In the genomic region with DNA sequence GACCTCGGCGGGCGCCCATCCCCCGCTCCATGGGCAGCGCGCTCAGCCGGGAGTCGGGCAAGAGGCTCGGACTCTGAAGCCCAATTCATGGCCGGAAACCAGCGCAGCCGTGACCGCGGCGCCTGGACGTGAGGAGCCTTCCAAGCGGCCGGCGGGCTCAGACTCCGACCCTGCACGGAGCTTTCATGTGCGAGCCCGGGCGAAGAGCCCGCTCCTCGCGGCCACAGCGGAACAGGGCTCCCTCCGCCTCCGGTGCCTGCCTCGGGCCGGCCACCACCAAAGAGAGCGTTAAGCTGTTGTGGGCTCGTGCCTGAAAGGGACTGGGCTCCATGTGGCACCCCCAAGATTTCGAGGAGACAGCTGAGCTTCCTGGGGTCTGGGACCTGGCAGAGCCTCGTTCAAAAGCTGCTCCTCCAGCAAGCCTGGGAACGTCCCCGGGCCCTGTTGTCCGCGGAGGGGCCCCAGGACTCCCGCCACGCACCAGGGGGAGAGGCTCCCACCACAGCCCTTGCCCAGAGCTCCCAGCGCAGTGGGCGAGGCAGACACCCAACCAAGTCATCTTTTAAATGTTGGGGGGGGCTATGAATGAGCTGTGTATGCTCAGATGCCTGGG, we compare ENCODE assay signal across 8 cellular contexts. TPM values are rescaled to one million over a fixed set of nuclear protein-coding genes. Genes with fewer than 3 reads are reported as not detected.
DNase-seq lines count a peak whose midpoint lies in the region; ATAC-seq and TF ChIP-seq lines count a peak whose summit lies in the region.

No MANE protein-coding gene starts in this region.

- H3K9me3 Mint-ChIP-seq in activated CD8-positive, alpha-beta T cell treated with anti-CD3 and anti-CD28 coated beads, Interleukin-2, amount 10 ng/mL, durations not matched to agents 7 days and 5 days (ENCODE audit: insufficient read depth) = no peaks in the 10 kb centered on the region

- peak overlapping the region; percentile 34 for H3K4me3 ChIP-seq in ectodermal cell (ENCODE audit: insufficient read depth, low read depth, low read length)
- no peak overlapping the region for H3K4me3 ChIP-seq in mucosa of descending colon

- H3K36me3 ChIP-seq in ectodermal cell (ENCODE audit: control insufficient read depth, insufficient read depth, low read length) (no peaks in the 10 kb centered on the region), mucosa of descending colon (ENCODE audit: low read depth) (no peaks in the 10 kb centered on the region)

- no peaks in the 10 kb centered on the region for H3K9me3 ChIP-seq in ectodermal cell (ENCODE audit: control insufficient read depth, low read length)
- no peaks in the 10 kb centered on the region for H3K9me3 ChIP-seq in mucosa of descending colon

- intact Hi-C loops in mucosa of descending colon (cut with DNase I, micrococcal nuclease) = no loop called here

- H3K4me1 Mint-ChIP-seq in activated CD8-positive, alpha-beta T cell treated with anti-CD3 and anti-CD28 coated beads, Interleukin-2, amount 10 ng/mL, durations not matched to agents 7 days and 5 days (ENCODE audit: low read depth) = peaks cover 8% of the 10 kb centered on the region

- peaks cover 90% of the 10 kb centered on the region for H3K27me3 ChIP-seq in ectodermal cell (ENCODE audit: control insufficient read depth, insufficient read depth, low read length, poor library complexity, severe bottlenecking)

- TF ChIP-seq CTCF in mucosa of descending colon (IDR thresholded peaks at IDR 0.05) = no peak

- CTCF ChIA-PET in activated CD8-positive, alpha-beta T cell treated with anti-CD3 and anti-CD28 coated beads, Interleukin-2, amount 10 ng/mL, durations not matched to agents 7 days and 5 days (lab: Charles Lee) = no interaction called here

- no peak overlapping the region for H3K27ac ChIP-seq in ectodermal cell (ENCODE audit: insufficient read depth, low read depth, low read length, poor library complexity, severe bottlenecking)

- H3K4me3 Mint-ChIP-seq in activated CD8-positive, alpha-beta T cell treated with anti-CD3 and anti-CD28 coated beads, Interleukin-2, amount 10 ng/mL, durations not matched to agents 7 days and 5 days = no peak overlapping the region

- H3K4me1 ChIP-seq in ectodermal cell (ENCODE audit: control insufficient read depth, insufficient read depth, low read length) (peaks cover 20% of the 10 kb centered on the region), mucosa of descending colon (ENCODE audit: low read depth) (peaks cover 17% of the 10 kb centered on the region)

- peak; percentile 71 for DNase-seq in Ammon's horn (ENCODE audit: low spot score)
- no peak for DNase-seq in mucosa of descending colon
- DNase-seq in HUDEP-2 (lab: John Stamatoyannopoulos, UW; ENCODE audit: unreplicated experiment in 76 of 76) = no peak
- no peak for DNase-seq in activated CD8-positive, alpha-beta T cell treated with anti-CD3 and anti-CD28 coated beads, Interleukin-2, amount 10 ng/mL, durations not matched to agents 7 days and 5 days

- ATAC-seq in HG02885 (IDR thresholded peaks at IDR 0.05; ENCODE audit: poor library complexity, unreplicated experiment) (peak; percentile 11), mucosa of descending colon (peak; percentile 17), HG03097 (IDR thresholded peaks at IDR 0.05; ENCODE audit: low FRiP score, unreplicated experiment) (no peak), GM21717 (IDR thresholded peaks at IDR 0.05; ENCODE audit: unreplicated experiment) (no peak)
- no peak for ATAC-seq in activated CD8-positive, alpha-beta T cell treated with anti-CD3 and anti-CD28 coated beads, Interleukin-2, amount 10 ng/mL, durations not matched to agents 7 days and 5 days

- 11 to 12% methylated on average over 44 of the region's 44 CpGs for WGBS in ectodermal cell, 2 experiments

- H3K27me3 Mint-ChIP-seq in activated CD8-positive, alpha-beta T cell treated with anti-CD3 and anti-CD28 coated beads, Interleukin-2, amount 10 ng/mL, durations not matched to agents 7 days and 5 days (ENCODE audit: low read depth) = peaks cover 67% of the 10 kb centered on the region

- H3K36me3 Mint-ChIP-seq in activated CD8-positive, alpha-beta T cell treated with anti-CD3 and anti-CD28 coated beads, Interleukin-2, amount 10 ng/mL, durations not matched to agents 7 days and 5 days (ENCODE audit: low read depth) = peaks cover 2% of the 10 kb centered on the region

- POLR2A ChIA-PET in activated CD8-positive, alpha-beta T cell treated with anti-CD3 and anti-CD28 coated beads, Interleukin-2, amount 10 ng/mL, durations not matched to agents 7 days and 5 days (lab: Charles Lee) = no interaction called here

- H3K27ac Mint-ChIP-seq in activated CD8-positive, alpha-beta T cell treated with anti-CD3 and anti-CD28 coated beads, Interleukin-2, amount 10 ng/mL, durations not matched to agents 7 days and 5 days = no peak overlapping the region

RNA-seq across cellular contexts. Expression of a gene that starts 0.8 kb away (rescaled TPM):
- 0.46 TPM for polyA plus RNA-seq in ectodermal cell (2013, experiment 1 of 4)
- 0.41 TPM for polyA plus RNA-seq in ectodermal cell (2013, experiment 2 of 4)
- 0.37 TPM for polyA plus RNA-seq in ectodermal cell (2013, experiment 3 of 4)
- polyA plus RNA-seq in ectodermal cell (2013, experiment 4 of 4) = 1.3 TPM
- 1 to 10 TPM in 1 of 3 donors, under 1 TPM in 2; 0.61 to 1.9 (median 0.87) TPM for total RNA-seq in mucosa of descending colon
- not detected for total RNA-seq in activated CD8-positive, alpha-beta T cell treated with anti-CD3 and anti-CD28 coated beads, Interleukin-2, amount 10 ng/mL, durations not matched to agents 7 days and 5 days

Comparison
In these comparisons a context has a peak if more than half of its experiments do, and no peak if none do; other contexts are left out.
1. ATAC-seq: peak in HG02885 (single experiment) and mucosa of descending colon (single experiment); none in HG03097 (single experiment), GM21717 (single experiment) and activated CD8-positive, alpha-beta T cell treated with anti-CD3 and anti-CD28 coated beads, Interleukin-2, amount 10 ng/mL, durations not matched to agents 7 days and 5 days (single experiment).